Comparison of ENCODE assay signal across 20 cellular contexts in genomic region chr2:20717641-20718040, GRCh38. TPM values are rescaled to one million over a fixed set of nuclear protein-coding genes. Genes with fewer than 3 reads are reported as not detected.
A peak's percentile ranks its signal among the peaks of the same experiment; 100 is the strongest.
DNase-seq lines count a peak whose midpoint lies in the region; ATAC-seq, FAIRE-seq and TF ChIP-seq lines count a peak whose summit lies in the region.
"Had no signal": no experiment of that assay in that cellular context is flagged by ENCODE, and none has a peak within 500 bp of the region (broad histone marks: within the 10 kb centered on the region; RNA-seq: fewer than 3 reads in every experiment).

No MANE protein-coding gene starts in this region.

- TF ChIP-seq RAD21 in liver (IDR thresholded peaks at IDR 0.05), result no peak

- DNase-seq in left lobe of liver (ENCODE audit: low spot score) (no peak), glomerular visceral epithelial cell (ENCODE audit: extremely low spot score) (no peak), RCC 7860 (ENCODE audit: low spot score) (no peak)
- DNase-seq: 8988T; AML-193; Caco-2; Calu3; CD4-positive, alpha-beta T cell; CD8-positive, alpha-beta T cell; DMS79 treated with DMSO at 0.1 percent for 48 hours; GF-D8 had no signal

- H3K4me3 ChIP-seq in liver (ENCODE audit: low read depth in 1 of 3, low read length in 3 of 3), result no peak overlapping the region
- H3K4me3 ChIP-seq: A549; BLaER1 treated with 17β-estradiol and CSF1 and Interleukin-3, amounts not matched to agents 10 nM and 100 nM had no signal

- ATAC-seq in left lobe of liver (peak; percentile 81), HG03025 (IDR thresholded peaks at IDR 0.05; ENCODE audit: low FRiP score, unreplicated experiment) (no peak)
- ATAC-seq: A549; CD8-positive, alpha-beta T cell had no signal

- no peaks in the 10 kb centered on the region for H3K4me1 ChIP-seq in liver (ENCODE audit: control insufficient read depth in 4 of 4, insufficient read depth in 4 of 4, low read length in 3 of 4)
- H3K4me1 ChIP-seq: A549; BLaER1 treated with 17β-estradiol and CSF1 and Interleukin-3, amounts not matched to agents 10 nM and 100 nM; Caco-2 had no signal

- no peak overlapping the region for H3K9ac ChIP-seq in liver (ENCODE audit: low read depth in 1 of 2, low read length in 2 of 2)
- H3K9ac ChIP-seq: BLaER1 treated with 17β-estradiol and CSF1 and Interleukin-3, amounts not matched to agents 10 nM and 100 nM had no signal

- no peak overlapping the region for H3K27ac ChIP-seq in liver (ENCODE audit: low read depth in 1 of 2, low read length in 2 of 2)
- H3K27ac ChIP-seq: A549; BLaER1 treated with 17β-estradiol and CSF1 and Interleukin-3, amounts not matched to agents 10 nM and 100 nM; C4-2B had no signal

- no peaks in the 10 kb centered on the region for H3K9me3 ChIP-seq in liver (ENCODE audit: control insufficient read depth in 4 of 4, low read length in 3 of 4)
- H3K9me3 ChIP-seq: A549, Caco-2 had no signal

- no peak for TF ChIP-seq CTCF in liver (IDR thresholded peaks at IDR 0.05; ENCODE audit: low read depth, low read length, missing input control)

- no peaks in the 10 kb centered on the region for H3K36me3 ChIP-seq in liver (ENCODE audit: control insufficient read depth in 4 of 4, insufficient read depth in 3 of 4, low read depth in 1 of 4, low read length in 3 of 4)

- FAIRE-seq in RCC 7860 (lab: Jason Lieb, UNC), result no peak
- FAIRE-seq: A549, D721Med, G401.6, GM12891, GM19239 had no signal

- no peaks in the 10 kb centered on the region for H3K27me3 ChIP-seq in liver (ENCODE audit: control insufficient read depth in 4 of 4, insufficient read depth in 4 of 4, low read length in 3 of 4)
- H3K27me3 ChIP-seq: BLaER1 treated with 17β-estradiol and CSF1 and Interleukin-3, amounts not matched to agents 10 nM and 100 nM had no signal

- 49% methylated on average over 1 of the region's 1 CpG for WGBS in liver

TF ChIP-seq in liver, 16 proteins besides CTCF, POLR2A, EP300 and RAD21:
- TF ChIP-seq ATF3 (IDR thresholded peaks at IDR 0.05), result no peak
- peak; percentile 42 to 64 for TF ChIP-seq HNF4A (conservative IDR thresholded peaks at IDR 0.05)
- peak in 1 of 2 donors; percentile 54 for TF ChIP-seq RXRA (IDR thresholded peaks at IDR 0.05)

RNA-seq across cellular contexts. Expression of gene GDF7, which starts 50.7 kb away (rescaled TPM):
- total RNA-seq in left lobe of liver, result 3.5 TPM
- 1 to 10 TPM; 5.0 to 7.2 TPM for total RNA-seq in liver
- polyA plus RNA-seq in liver, result 1 to 10 TPM in 1 of 2 donors, under 1 TPM in 1; 0.89 to 1.6 TPM
- total RNA-seq: Calu3 had no signal
